26 cellular contexts compared by ENCODE assay signal in genomic region chr6:31525553-31525931, GRCh38. TPM values are rescaled to one million over a fixed set of nuclear protein-coding genes. Genes with fewer than 3 reads are reported as not detected.
"Had no signal": no experiment of that assay in that cellular context is flagged by ENCODE, and none has a peak within 500 bp of the region (broad histone marks: within the 10 kb centered on the region; RNA-seq: fewer than 3 reads in every experiment).

No MANE protein-coding gene starts in this region.

- H3K9me3 ChIP-seq: adrenal gland, prostate gland, right atrium auricular region, stomach had no signal

- H3K4me3 Mint-ChIP-seq: stimulated activated effector memory CD8-positive, alpha-beta T cell treated with anti-CD3 and anti-CD28 coated beads, Interleukin-12 subunit alpha, Interleukin-12 subunit beta, amount 100 ng/mL, for 72 hours; type B pancreatic cell had no signal

- H3K27ac ChIP-seq: prostate gland, right atrium auricular region, stomach had no signal

- H3K4me1 ChIP-seq: prostate gland, right atrium auricular region had no signal

- ATAC-seq: left lobe of liver had no signal

- H3K27ac Mint-ChIP-seq: stimulated activated effector memory CD8-positive, alpha-beta T cell treated with anti-CD3 and anti-CD28 coated beads, Interleukin-12 subunit alpha, Interleukin-12 subunit beta, amount 100 ng/mL, for 72 hours; type B pancreatic cell had no signal

- H3K27me3 ChIP-seq: adrenal gland, right atrium auricular region, stomach had no signal

- H3K4me3 ChIP-seq: adrenal gland, prostate gland, right atrium auricular region, stomach had no signal

- DNase-seq: activated CD4-positive, alpha-beta T cell treated with anti-CD3 and anti-CD28 coated beads, Interleukin-2, amount 50 U/mL, for 1 hour; activated CD4-positive, CD25-positive, alpha-beta regulatory T cell treated with anti-CD3 and anti-CD28 coated beads, Interleukin-2, amount 50 U/mL, for 72 hours; activated CD8-positive, alpha-beta memory T cell treated with anti-CD3 and anti-CD28 coated beads, Interleukin-2, amount 50 U/mL, for 4 hours; activated gamma-delta T cell; effector memory CD4-positive, alpha-beta T cell; foreskin melanocyte; kidney; mammary epithelial cell; stimulated activated CD4-positive, alpha-beta T cell treated with anti-CD3 and anti-CD28 coated beads, Interleukin-15, amount 100 ng/mL, for 24 hours; stimulated activated CD4-positive, alpha-beta T cell treated with anti-CD3 and anti-CD28 coated beads, Interleukin-4, amount 100 ng/mL, for 1 hour; stomach had no signal

- H3K9me3 Mint-ChIP-seq: activated naive CD4-positive, alpha-beta T cell treated with anti-CD3 and anti-CD28 coated beads, Interleukin-2, amount 50 U/mL, for 72 hours; stimulated activated effector memory CD8-positive, alpha-beta T cell treated with anti-CD3 and anti-CD28 coated beads, Interleukin-12 subunit alpha, Interleukin-12 subunit beta, amount 100 ng/mL, for 72 hours; type B pancreatic cell had no signal

RNA-seq across cellular contexts. Expression of gene MCCD1, which starts 3.2 kb away (rescaled TPM):
- total RNA-seq: activated naive CD4-positive, alpha-beta T cell treated with anti-CD3 and anti-CD28 coated beads, Interleukin-2, amount 50 U/mL, for 72 hours; adrenal gland; cardiac septum; dermis blood vessel endothelial cell; left lobe of liver; mammary epithelial cell; mononuclear cell; omental fat pad; prostate gland; right atrium auricular region; skeletal muscle tissue; stomach; T-helper 1 cell treated with Interleukin-12 subunit alpha and Interleukin-12 subunit beta and Interleukin-4 antibody, amounts not matched to agents 30 ng/mL and 1 ng/mL, for 36 hours; temporal lobe had no signal
- polyA plus RNA-seq: adrenal gland, mammary epithelial cell, neural cell, stomach had no signal

RNA-seq across cellular contexts. Expression of gene ATP6V1G2, which starts 20.9 kb away (rescaled TPM):
- total RNA-seq: left lobe of liver had no signal

RNA-seq across cellular contexts. Expression of gene MICB, which starts 27.6 kb away (rescaled TPM):
- polyA plus RNA-seq: neural cell had no signal
